In the genomic region with DNA sequence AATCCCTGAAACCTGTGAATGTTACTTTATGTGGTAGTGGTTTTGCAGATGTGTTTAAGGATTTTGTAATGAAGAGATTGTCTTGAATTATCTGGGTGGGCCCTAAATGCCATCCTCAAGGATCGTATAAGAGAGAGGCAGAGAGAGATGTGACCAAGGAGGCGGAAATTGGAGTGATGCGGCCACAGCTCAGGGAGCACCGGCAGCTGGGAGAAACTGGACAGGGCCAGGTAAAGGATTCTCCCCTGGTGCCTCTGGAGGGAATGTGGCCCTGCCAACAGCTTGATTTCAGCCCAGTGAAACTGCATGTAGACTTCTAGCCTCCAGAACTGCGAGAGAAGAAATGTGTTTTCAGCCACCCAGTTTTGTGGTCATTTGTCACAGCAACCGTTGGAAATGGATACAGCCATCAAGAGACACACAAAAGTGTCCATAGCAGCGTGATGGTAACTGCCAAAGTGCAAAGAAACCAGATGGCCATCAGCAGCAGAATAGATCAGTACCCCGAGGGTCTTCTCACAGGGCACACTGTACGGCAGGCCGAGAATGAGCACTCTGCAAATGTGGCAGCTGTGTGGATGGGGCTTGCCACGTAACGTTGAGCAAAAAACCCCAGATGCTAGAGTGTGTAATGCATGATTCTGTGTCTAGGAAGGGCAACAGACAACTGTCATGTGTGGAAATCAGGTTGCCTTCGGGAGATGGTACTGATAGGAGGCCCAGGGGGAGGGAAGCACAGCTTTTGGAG, we compare ENCODE assay signal across 18 cellular contexts. TPM values are rescaled to one million over a fixed set of nuclear protein-coding genes. Genes with fewer than 3 reads are reported as not detected.
DNase-seq lines count a peak whose midpoint lies in the region; ATAC-seq and TF ChIP-seq lines count a peak whose summit lies in the region.
"Had no signal": no experiment of that assay in that cellular context is flagged by ENCODE, and none has a peak within 500 bp of the region (broad histone marks: within the 10 kb centered on the region; RNA-seq: fewer than 3 reads in every experiment).

No MANE protein-coding gene starts in this region.

- H3K4me1 Mint-ChIP-seq in naive thymus-derived CD8-positive, alpha-beta T cell: peaks cover 48 to 97% (median 80%) of the 10 kb centered on the region in 4 donors

- intact Hi-C loops in IMR-90 (cut with micrococcal nuclease): no loop called here

- DNase-seq in BE2C (peak; percentile 59), IMR-90 (no peak), cerebellar cortex (ENCODE audit: low spot score) (peak; percentile 28), SIG-M5 (lab: John Stamatoyannopoulos, UW) (no peak), GF-D8 (lab: John Stamatoyannopoulos, UW) (no peak)
- no peak for DNase-seq in naive thymus-derived CD8-positive, alpha-beta T cell
- DNase-seq: AML-193, Caco-2, NCI-H1694 treated with DMSO at 0.1 percent for 48 hours, NCI-H2107, NCI-H510A, NCI-H774 had no signal

- peaks cover 0 to 5% (median 3%) of the 10 kb centered on the region in 3 donors for H3K36me3 Mint-ChIP-seq in naive thymus-derived CD8-positive, alpha-beta T cell

- peaks cover 29% of the 10 kb centered on the region for H3K9me1 ChIP-seq in IMR-90 (ENCODE audit: insufficient read depth, low read length)

- TF ChIP-seq POLR2A in IMR-90 (IDR thresholded peaks at IDR 0.05; ENCODE audit: low read depth, low read length): no peak

- H3K4me3 ChIP-seq in BE2C (ENCODE audit: low read depth, low read length) (no peak overlapping the region), IMR-90 (ENCODE audit: insufficient read depth, low read depth, low read length) (no peak overlapping the region)
- H3K4me3 ChIP-seq: GM12878, K562 had no signal

- H2AFZ ChIP-seq in IMR-90 (replicated peaks; ENCODE audit: low read length, poor library complexity): no peak overlapping the region

- peak overlapping the region in 7 of 10 donors; percentile 9 to 69 (median 54) for H3K4me3 Mint-ChIP-seq in naive thymus-derived CD8-positive, alpha-beta T cell

- H3K27me3 ChIP-seq in BE2C (no peaks in the 10 kb centered on the region), IMR-90 (ENCODE audit: control insufficient read depth, insufficient read depth, low read length) (no peaks in the 10 kb centered on the region)

- H3K4ac ChIP-seq in IMR-90 (ENCODE audit: low read depth, low read length): peak overlapping the region; percentile 41; the same call in 1 of the 2 replicates

- peak overlapping the region; percentile 64 for H2BK120ac ChIP-seq in IMR-90 (ENCODE audit: low read depth, low read length)

- H3K36me3 ChIP-seq in BE2C (no peaks in the 10 kb centered on the region), IMR-90 (ENCODE audit: control insufficient read depth, insufficient read depth, low read length) (0 out of 2 replicates have a peak, but pooled peaks cover 2% of the 10 kb centered on the region)

- no peak overlapping the region for H4K5ac ChIP-seq in IMR-90 (ENCODE audit: low read depth, low read length)

- no peak overlapping the region for H3K18ac ChIP-seq in IMR-90 (ENCODE audit: low read depth, low read length)

- peak overlapping the region in 9 of 10 donors; percentile 1 to 90 (median 75) for H3K27ac Mint-ChIP-seq in naive thymus-derived CD8-positive, alpha-beta T cell

- 92% methylated on average over 11 of the region's 13 CpGs; no CpG with 5 or more reads in 1 of the 2 experiments for WGBS in IMR-90 (ENCODE audit: extremely low coverage in 2 of 2, insufficient read length in 1 of 2), 2 experiments

- peak overlapping the region; percentile 38 for H2AK5ac ChIP-seq in IMR-90 (ENCODE audit: low read depth, low read length)

- H2BK15ac ChIP-seq in IMR-90 (ENCODE audit: low read depth, low read length): peak overlapping the region; percentile 31; the same call in 1 of the 3 replicates

- peak overlapping the region; percentile 10; the same call in 1 of the 2 replicates for H3K23ac ChIP-seq in IMR-90 (ENCODE audit: low read depth, low read length)

- POLR2A ChIA-PET in IMR-90 (lab: Charles Lee; ENCODE audit: unreplicated experiment): no interaction called here
- POLR2A ChIA-PET in naive thymus-derived CD8-positive, alpha-beta T cell (lab: Charles Lee): interaction anchor here (0.7 to 1.6 kb wide), 6 partner anchors 8 to 86 kb away, joined by 3 to 6 read pairs (median 4); a partner anchor contains a TSS

- peaks cover 20 to 88% of the 10 kb centered on the region in 2 experiments for H3K79me1 ChIP-seq in IMR-90 (ENCODE audit: low read depth in 1 of 2, low read length in 2 of 2)

- H3K9me3 Mint-ChIP-seq in naive thymus-derived CD8-positive, alpha-beta T cell: no peaks in the 10 kb centered on the region

- in situ Hi-C loops in IMR-90 (cut with MboI; ENCODE audit: low sequenced_read_pairs): no loop called here

- H2BK5ac ChIP-seq in IMR-90 (ENCODE audit: low read depth, low read length, poor library complexity, severe bottlenecking): peak overlapping the region; percentile 17

- TF ChIP-seq CTCF in BE2C (IDR thresholded peaks at IDR 0.05; ENCODE audit: low read depth, low read length) (no peak), IMR-90 (conservative IDR thresholded peaks at IDR 0.05; ENCODE audit: low read depth, low read length) (no peak)

- peak overlapping the region; percentile 40; the same call in 1 of the 2 replicates for H3K14ac ChIP-seq in IMR-90 (replicated peaks; ENCODE audit: low read depth, low read length)

- no peak overlapping the region for H3K27ac ChIP-seq in IMR-90 (ENCODE audit: insufficient read depth, low read length)

- H3K4me2 ChIP-seq in IMR-90 (ENCODE audit: low read depth, low read length): no peak overlapping the region

- H4K20me1 ChIP-seq in IMR-90 (ENCODE audit: insufficient read depth, low read length): peaks cover 10% of the 10 kb centered on the region; the same call in 1 of the 2 replicates

- dilution Hi-C loops in IMR-90 (cut with HindIII; ENCODE audit: low sequenced_read_pairs, unreplicated experiment): no loop called here

- no TSS peak for BruUV-seq in IMR-90 (replicated peaks; lab: Mats Ljungman, UMichigan)

- ATAC-seq in IMR-90 (ENCODE audit: low read depth) (no peak), HG03521 (IDR thresholded peaks at IDR 0.05; ENCODE audit: unreplicated experiment) (no peak)
- peak in 1 of 2 donors; percentile 12 for ATAC-seq in naive thymus-derived CD8-positive, alpha-beta T cell
- ATAC-seq: GM12878, K562, Right ventricle myocardium inferior had no signal

- H3K4me1 ChIP-seq in BE2C (peaks cover 8% of the 10 kb centered on the region), IMR-90 (ENCODE audit: control insufficient read depth, insufficient read depth, low read length) (peaks cover 10% of the 10 kb centered on the region)
- H3K4me1 ChIP-seq: Caco-2 had no signal

- H3K27me3 Mint-ChIP-seq in naive thymus-derived CD8-positive, alpha-beta T cell: no peaks in the 10 kb centered on the region

- no peak overlapping the region for H3K9ac ChIP-seq in IMR-90 (ENCODE audit: low read depth, low read length)

- H2BK20ac ChIP-seq in IMR-90 (ENCODE audit: low read depth, low read length): peak overlapping the region; percentile 67

- peak overlapping the region; percentile 63 for H2AK9ac ChIP-seq in IMR-90 (replicated peaks; ENCODE audit: low read depth, low read length, poor library complexity)

- no peak overlapping the region for H4K8ac ChIP-seq in IMR-90 (ENCODE audit: low read depth in 2 of 2, low read length in 2 of 2)

- no peak for TF ChIP-seq RAD21 in IMR-90 (IDR thresholded peaks at IDR 0.05; ENCODE audit: low read length)

- CTCF ChIA-PET in IMR-90 (lab: Yijun Ruan, JAX): interaction anchor here (1.4 kb wide), 1 partner anchor 206 kb away, joined by 3 read pairs; no protein-coding TSS in a partner anchor

- H4K91ac ChIP-seq in IMR-90 (ENCODE audit: insufficient read depth, low read depth, low read length): no peak overlapping the region

- H3K56ac ChIP-seq in IMR-90 (ENCODE audit: extremely low read depth, insufficient read depth, low read length): no peak overlapping the region

- H3K9me3 ChIP-seq in BE2C (no peaks in the 10 kb centered on the region), IMR-90 (ENCODE audit: control insufficient read depth, insufficient read depth, low read length) (no peaks in the 10 kb centered on the region; the same call in 1 of the 2 replicates)
- H3K9me3 ChIP-seq: Caco-2 had no signal

TF ChIP-seq in IMR-90, 13 proteins besides CTCF, POLR2A, EP300 and RAD21:
- no peak for TF ChIP-seq SMC3 (IDR thresholded peaks at IDR 0.05; ENCODE audit: low read depth, low read length)
- TF ChIP-seq, protein P1, sequence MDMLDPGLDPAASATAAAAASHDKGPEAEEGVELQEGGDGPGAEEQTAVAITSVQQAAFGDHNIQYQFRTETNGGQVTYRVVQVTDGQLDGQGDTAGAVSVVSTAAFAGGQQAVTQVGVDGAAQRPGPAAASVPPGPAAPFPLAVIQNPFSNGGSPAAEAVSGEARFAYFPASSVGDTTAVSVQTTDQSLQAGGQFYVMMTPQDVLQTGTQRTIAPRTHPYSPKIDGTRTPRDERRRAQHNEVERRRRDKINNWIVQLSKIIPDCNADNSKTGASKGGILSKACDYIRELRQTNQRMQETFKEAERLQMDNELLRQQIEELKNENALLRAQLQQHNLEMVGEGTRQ (IDR thresholded peaks at IDR 0.05; ENCODE audit: low read depth, low read length): no peak
- no peak for TF ChIP-seq NFE2L2 (IDR thresholded peaks at IDR 0.05; ENCODE audit: low read depth, low read length)

RNA-seq across cellular contexts. Expression of a gene that starts 12.3 kb away (rescaled TPM):
- 45.2 TPM for polyA plus RNA-seq in BE2C (2012; ENCODE audit: insufficient read depth, insufficient read length, low read depth)
- 27.8 and 33.0 TPM in 2 replicates for total RNA-seq in IMR-90 (2012; rRNA removed)
- 21.7 and 26.5 TPM in 2 replicates for polyA plus RNA-seq in IMR-90 (2012; rRNA removed)
- 14.7 and 25.1 TPM in 2 replicates for polyA plus RNA-seq in IMR-90 (2012; cell fraction: cytosol; rRNA removed)
- polyA plus RNA-seq in IMR-90 (2012; cell fraction: nucleus; rRNA removed; ENCODE audit: low replicate concordance): 35.8 and 49.9 TPM in 2 replicates
- total RNA-seq in naive thymus-derived CD8-positive, alpha-beta T cell: 100 to 1,000 TPM; 206 to 216 TPM
- polyA plus RNA-seq in naive thymus-derived CD8-positive, alpha-beta T cell: 100 to 1,000 TPM in 1 of 3 donors, 10 to 100 TPM in 2; 75.5 to 164 (median 95.1) TPM
- total RNA-seq: Caco-2, OCI-LY7 had no signal

RNA-seq across cellular contexts. Expression of a gene that starts 49.6 kb away (rescaled TPM):
- 0.85 TPM for polyA plus RNA-seq in BE2C (2012; ENCODE audit: insufficient read depth, insufficient read length, low read depth)
- total RNA-seq in IMR-90 (2012; rRNA removed): not detected in 2 replicates
- not detected in 2 replicates for polyA plus RNA-seq in IMR-90 (2012; rRNA removed)
- not detected in 2 replicates for polyA plus RNA-seq in IMR-90 (2012; cell fraction: cytosol; rRNA removed)
- not detected in 2 replicates for polyA plus RNA-seq in IMR-90 (2012; cell fraction: nucleus; rRNA removed; ENCODE audit: low replicate concordance)
- not detected for total RNA-seq in naive thymus-derived CD8-positive, alpha-beta T cell
- polyA plus RNA-seq in naive thymus-derived CD8-positive, alpha-beta T cell: not detected
- total RNA-seq: Caco-2, GM12878, H1, OCI-LY7, Right ventricle myocardium inferior had no signal
- polyA plus RNA-seq: GM12878, H1 had no signal

Comparison
In these comparisons a context has a peak if more than half of its experiments do, and no peak if none do; other contexts are left out.
1. DNase-seq: peak in BE2C (single experiment) and cerebellar cortex (single experiment); none in IMR-90 (single experiment), naive thymus-derived CD8-positive, alpha-beta T cell (0 of 10), SIG-M5 (single experiment) and GF-D8 (single experiment).